In the genomic region with DNA sequence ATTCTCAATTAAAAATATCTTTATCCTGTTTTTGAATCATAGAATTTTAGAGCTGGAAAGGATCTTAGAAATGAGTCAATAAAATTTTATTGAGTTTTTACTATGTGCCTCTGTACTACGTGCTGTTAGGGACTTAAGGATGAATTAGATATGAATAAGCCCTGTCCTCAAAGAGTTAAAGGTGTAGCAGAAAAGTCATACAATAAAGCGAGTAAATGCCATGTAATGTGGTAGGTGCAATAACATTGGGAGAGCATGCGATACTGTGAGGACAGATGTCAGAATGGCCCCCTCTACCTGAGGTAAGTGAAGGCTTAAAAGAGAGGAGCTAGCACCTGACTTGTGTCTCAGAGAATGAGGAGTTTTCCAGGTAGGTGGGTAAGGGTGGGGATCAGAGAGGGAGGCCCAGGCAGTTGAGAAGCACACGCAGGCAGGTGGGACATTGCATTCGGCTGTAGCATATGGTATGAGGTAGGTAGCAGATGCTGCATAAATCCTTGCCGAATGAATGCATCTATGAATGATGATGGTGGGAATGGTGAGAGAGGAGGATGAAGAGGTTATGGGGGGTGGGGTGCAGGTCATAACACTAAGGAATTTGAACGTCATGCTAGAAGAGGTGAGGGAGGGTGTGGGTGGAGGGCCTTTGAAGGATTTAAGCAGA, we compare ENCODE assay signal across 12 cellular contexts. TPM values are rescaled to one million over a fixed set of nuclear protein-coding genes. Genes with fewer than 3 reads are reported as not detected.
A peak's percentile ranks its signal among the peaks of the same experiment; 100 is the strongest.
DNase-seq lines count a peak whose midpoint lies in the region; ATAC-seq, FAIRE-seq and TF ChIP-seq lines count a peak whose summit lies in the region.
"Had no signal": no experiment of that assay in that cellular context is flagged by ENCODE, and none has a peak within 500 bp of the region (broad histone marks: within the 10 kb centered on the region; RNA-seq: fewer than 3 reads in every experiment).

No MANE protein-coding gene starts in this region.

- TF ChIP-seq EP300 in K562 (IDR thresholded peaks at IDR 0.05; ENCODE audit: low read length) = no peak

- H4K20me1 ChIP-seq in HCT116 (ENCODE audit: insufficient read depth) (no peaks in the 10 kb centered on the region), K562 (replicated peaks; ENCODE audit: control insufficient read depth, insufficient read depth, low read length) (no peaks in the 10 kb centered on the region), Karpas-422 (ENCODE audit: insufficient read depth, low read depth, low read length) (no peaks in the 10 kb centered on the region)

- no peak overlapping the region for H2BK12ac ChIP-seq in neuronal stem cell (ENCODE audit: low read length)

- H2AFZ ChIP-seq in HCT116 (ENCODE audit: low read depth, low read length, poor library complexity, severe bottlenecking) = peak overlapping the region; percentile 75
- H2AFZ ChIP-seq in K562 (ENCODE audit: low read depth, low read length) = no peak overlapping the region; the same call in 1 of the 2 replicates
- peak overlapping the region; percentile 64 for H2AFZ ChIP-seq in neuronal stem cell (ENCODE audit: low read length)
- no peak overlapping the region for H2AFZ ChIP-seq in Karpas-422 (ENCODE audit: low read length)

- H3K36me3 ChIP-seq in HCT116 (ENCODE audit: control insufficient read depth in 1 of 2, insufficient read depth in 2 of 2, low read length in 2 of 2) (no peaks in the 10 kb centered on the region), K562 (ENCODE audit: control insufficient read depth, insufficient read depth, low read length) (no peaks in the 10 kb centered on the region), neuronal stem cell (replicated peaks in 1 of 2; ENCODE audit: control insufficient read depth in 2 of 2, insufficient read depth in 2 of 2, low read length in 2 of 2) (no peaks in the 10 kb centered on the region), Karpas-422 (ENCODE audit: insufficient read depth, low read length) (no peaks in the 10 kb centered on the region)
- H3K36me3 ChIP-seq: cardiac muscle cell, left lung had no signal

- no peaks in the 10 kb centered on the region for H3K9me3 ChIP-seq in HCT116 (ENCODE audit: control insufficient read depth in 1 of 2, insufficient read depth in 1 of 2, low read depth in 1 of 2, low read length in 2 of 2)
- H3K9me3 ChIP-seq in K562 (replicated peaks; ENCODE audit: control insufficient read depth, insufficient read depth, low read depth, low read length) = no peaks in the 10 kb centered on the region
- peaks cover 0 to 2% of the 10 kb centered on the region in 2 donors for H3K9me3 ChIP-seq in neuronal stem cell (replicated peaks in 1 of 2; ENCODE audit: control insufficient read depth in 2 of 2, insufficient read depth in 1 of 2, low read depth in 1 of 2, low read length in 2 of 2)
- no peaks in the 10 kb centered on the region for H3K9me3 ChIP-seq in Karpas-422 (ENCODE audit: low read length)
- H3K9me3 ChIP-seq: left lung had no signal

- H3K9ac ChIP-seq in HCT116 (ENCODE audit: low read length) (no peak overlapping the region), K562 (ENCODE audit: insufficient read depth in 1 of 2, low read depth in 2 of 2, low read length in 2 of 2) (no peak overlapping the region), neuronal stem cell (ENCODE audit: low read depth, low read length, poor library complexity) (no peak overlapping the region), Karpas-422 (ENCODE audit: low read length) (no peak overlapping the region)

- H2BK120ac ChIP-seq in neuronal stem cell (ENCODE audit: low read depth, low read length) = no peak overlapping the region

- RAD21 ChIA-PET in HCT116 (lab: Charles Lee; ENCODE audit: low non-redundant PET in 1 of 2, low total read pairs in 2 of 2, uncharacterized antibody in 2 of 2, unreplicated experiment in 2 of 2) = no interaction called here

- no peak overlapping the region for H3K14ac ChIP-seq in neuronal stem cell (ENCODE audit: low read length)

- TF ChIP-seq POLR2A in HCT116 (IDR thresholded peaks at IDR 0.05; ENCODE audit: borderline replicate concordance, extremely low read depth, insufficient read depth, insufficient read length) = no peak
- TF ChIP-seq POLR2A in K562 (conservative IDR thresholded peaks at IDR 0.05) = no peak

- WGBS in K562 (ENCODE audit: insufficient coverage, low coverage, missing lambda C conversion rate) = 40% methylated on average over 7 of the region's 7 CpGs
- WGBS in neuronal stem cell (ENCODE audit: extremely low coverage in 2 of 2, insufficient read length in 2 of 2, insufficient replicate concordance in 1 of 2), 2 donors = no CpG with 5 or more reads among the region's 7 CpGs

- H3K9me1 ChIP-seq in K562 (ENCODE audit: control insufficient read depth, insufficient read depth, low read length) = no peaks in the 10 kb centered on the region

- no peak overlapping the region for H2BK5ac ChIP-seq in neuronal stem cell (ENCODE audit: low read length)

- H2BK15ac ChIP-seq in neuronal stem cell (ENCODE audit: low read length) = no peak overlapping the region

- TF ChIP-seq CTCF in HCT116 (IDR thresholded peaks at IDR 0.05 in 2 of 3, conservative IDR thresholded peaks at IDR 0.05 in 1 of 3; ENCODE audit: borderline replicate concordance in 1 of 3, insufficient read depth in 1 of 3, low read depth in 2 of 3, low read length in 2 of 3) (no peak), K562 (IDR thresholded peaks at IDR 0.05 in 2 of 3, conservative IDR thresholded peaks at IDR 0.05 in 1 of 3; ENCODE audit: insufficient read depth in 2 of 3, low read depth in 1 of 3, low read length in 3 of 3) (no peak)

- H2AK5ac ChIP-seq in neuronal stem cell (ENCODE audit: low read depth, low read length) = no peak overlapping the region

- TF ChIP-seq RAD21 in HCT116 (IDR thresholded peaks at IDR 0.05; ENCODE audit: low read depth) = no peak
- TF ChIP-seq RAD21 in K562 (CRISPR knock-in tag; conservative IDR thresholded peaks at IDR 0.05 in 1 of 2, IDR thresholded peaks at IDR 0.05 in 1 of 2) = no peak

- H3K9me2 ChIP-seq in HCT116 (ENCODE audit: insufficient read depth) = no peaks in the 10 kb centered on the region
- H3K9me2 ChIP-seq in Karpas-422 (replicated peaks; ENCODE audit: insufficient read depth, low read length) = no peaks in the 10 kb centered on the region

- CTCF ChIA-PET in HCT116 (lab: Charles Lee) (interaction anchor here (1.9 kb wide), 1 partner anchor 103 kb away, joined by 7 read pairs; no protein-coding TSS in a partner anchor), K562 (lab: Yijun Ruan, JAX; ENCODE audit: low intra/inter-chr PET ratio) (interaction anchor here (0.6 to 7.9 kb wide), 13 partner anchors 61 to 447 kb away, joined by 3 to 227 read pairs (median 6); a partner anchor contains a TSS)

- no peaks in the 10 kb centered on the region for H3K79me2 ChIP-seq in HCT116 (ENCODE audit: insufficient read depth, low read length)
- H3K79me2 ChIP-seq in K562 (ENCODE audit: control insufficient read depth, insufficient read depth, low read length) = no peaks in the 10 kb centered on the region
- no peaks in the 10 kb centered on the region for H3K79me2 ChIP-seq in Karpas-422 (ENCODE audit: low read length)

- H3K27me3 ChIP-seq in HCT116 (ENCODE audit: insufficient read depth, low read length) = no peaks in the 10 kb centered on the region
- no peaks in the 10 kb centered on the region for H3K27me3 ChIP-seq in K562 (ENCODE audit: control insufficient read depth in 2 of 2, insufficient read depth in 2 of 2, low read length in 2 of 2)
- peaks cover 0 to 40% (median 0%) of the 10 kb centered on the region in 3 experiments for H3K27me3 ChIP-seq in neuronal stem cell (ENCODE audit: control insufficient read depth in 3 of 3, insufficient read depth in 3 of 3, low read depth in 1 of 3, low read length in 3 of 3)
- no peaks in the 10 kb centered on the region for H3K27me3 ChIP-seq in Karpas-422 (ENCODE audit: low read length)
- H3K27me3 ChIP-seq: left lung had no signal

- peaks cover 0 to 7% of the 10 kb centered on the region in 2 experiments; a peak in 2 of 4 replicates for H3K4me1 ChIP-seq in HCT116 (ENCODE audit: control insufficient read depth in 1 of 2, insufficient read depth in 2 of 2, low read length in 2 of 2)
- H3K4me1 ChIP-seq in K562 (replicated peaks in 1 of 2; ENCODE audit: control insufficient read depth in 2 of 2, insufficient read depth in 2 of 2, low read length in 2 of 2) = peaks cover 0 to 8% of the 10 kb centered on the region in 2 experiments; a peak in 3 of 5 replicates
- peaks cover 5 to 8% of the 10 kb centered on the region in 2 donors for H3K4me1 ChIP-seq in neuronal stem cell (ENCODE audit: control insufficient read depth in 2 of 2, insufficient read depth in 1 of 2, low read depth in 1 of 2, low read length in 2 of 2)
- peaks cover 4% of the 10 kb centered on the region for H3K4me1 ChIP-seq in Karpas-422 (ENCODE audit: low read length)

- H4K91ac ChIP-seq in neuronal stem cell (ENCODE audit: low read depth, low read length, poor library complexity) = no peak overlapping the region

- H3K4me3 ChIP-seq in HCT116 (replicated peaks in 1 of 2; ENCODE audit: low read depth in 1 of 2, low read length in 2 of 2) (no peak overlapping the region), K562 (no peak overlapping the region), neuronal stem cell (ENCODE audit: low read length in 2 of 2) (no peak overlapping the region), Karpas-422 (ENCODE audit: low read length) (no peak overlapping the region)
- H3K4me3 ChIP-seq: cardiac muscle cell, left lung had no signal

- in situ Hi-C loops in K562 (cut with MboI) = loop anchor here (5.0 kb wide), 1 partner anchor 79 kb away; no protein-coding TSS in a partner anchor

- H3K27ac ChIP-seq in HCT116 (ENCODE audit: low read depth, low read length) = no peak overlapping the region
- no peak overlapping the region for H3K27ac ChIP-seq in K562 (ENCODE audit: extremely low read depth, low read depth, low read length)
- no peak overlapping the region for H3K27ac ChIP-seq in neuronal stem cell (replicated peaks; ENCODE audit: low read length)
- H3K27ac ChIP-seq in Karpas-422 (ENCODE audit: low read length) = no peak overlapping the region
- H3K27ac ChIP-seq: C4-2B, cardiac muscle cell, left lung had no signal

- DNase-seq in HCT116 (ENCODE audit: low read depth, low spot score) (no peak), NCI-H2171 treated with DMSO at 0.1 percent for 48 hours (lab: John Stamatoyannopoulos, UW) (peak; percentile 71), K562 (ENCODE audit: extremely low read depth in 1 of 4, low spot score in 3 of 4) (no peak), neuronal stem cell (ENCODE audit: low spot score) (no peak), Karpas-422 (no peak), Ammon's horn (ENCODE audit: low spot score) (no peak)
- DNase-seq: activated gamma-delta T cell, cortex of kidney had no signal

- no peak overlapping the region for H3K18ac ChIP-seq in neuronal stem cell (ENCODE audit: low read length)

- no peaks in the 10 kb centered on the region for H3K79me1 ChIP-seq in neuronal stem cell (ENCODE audit: low read depth, low read length)

- intact Hi-C loops in HCT116 (cut with micrococcal nuclease) (loop anchor here (1.0 kb wide), 4 partner anchors 60 to 147 kb away; a partner anchor contains a TSS), K562 (cut with micrococcal nuclease) (loop anchor here (1.0 to 2.0 kb wide), 4 partner anchors 75 to 323 kb away; no protein-coding TSS in a partner anchor)

- peak overlapping the region; percentile 46; the same call in 1 of the 2 replicates for H3K4me2 ChIP-seq in HCT116 (ENCODE audit: low read length)
- peak overlapping the region; percentile 39; the same call in 1 of the 2 replicates for H3K4me2 ChIP-seq in K562 (ENCODE audit: insufficient read depth, low read length)
- no peak overlapping the region for H3K4me2 ChIP-seq in neuronal stem cell (ENCODE audit: insufficient read depth, low read length, poor library complexity, severe bottlenecking)
- H3K4me2 ChIP-seq in Karpas-422 (ENCODE audit: low read depth, low read length, poor library complexity, severe bottlenecking) = no peak overlapping the region

- BruUV-seq in HCT116 (replicated peaks; lab: Mats Ljungman, UMichigan) = no TSS peak
- no TSS peak for BruUV-seq in K562 (replicated peaks; lab: Mats Ljungman, UMichigan)

- ATAC-seq in HCT116 (no peak), K562 (no peak), HG03045 (IDR thresholded peaks at IDR 0.05; ENCODE audit: unreplicated experiment) (no peak)

- FAIRE-seq in K562 (lab: Jason Lieb, UNC) = no peak

- POLR2A ChIA-PET in HCT116 (lab: Charles Lee) (no interaction called here), K562 (lab: Yijun Ruan, JAX) (interaction anchor here (1.0 kb wide), 1 partner anchor 72 kb away, joined by 5 read pairs; no protein-coding TSS in a partner anchor)

- no peak overlapping the region for H4K8ac ChIP-seq in neuronal stem cell (ENCODE audit: low read depth, low read length)

- H3K4ac ChIP-seq in neuronal stem cell (ENCODE audit: low read length) = no peak overlapping the region

- no peak overlapping the region for H3K23ac ChIP-seq in neuronal stem cell (ENCODE audit: low read depth, low read length, poor library complexity)

RNA-seq across cellular contexts. Expression of a gene that starts 35.4 kb away (rescaled TPM):
- total RNA-seq in HCT116 (2021; ENCODE audit: unreplicated experiment) (9.1 TPM), K562 (2014; rRNA removed) (21.3 and 32.6 TPM in 2 replicates), K562 (2014; rRNA removed; fragmentation: Illumina TruSeq; extraction: Trizol) (28.5 and 32.8 TPM in 2 replicates), K562 (2015; rRNA removed; fragmentation: Illumina TruSeq; extraction: Trizol) (33.6 and 33.9 TPM in 2 replicates), K562 (2021) (20.8 and 21.4 TPM in 2 replicates)
- polyA plus RNA-seq in HCT116 (2012) = 9.6 and 10.1 TPM in 2 replicates
- 4.7 and 8.2 TPM in 2 replicates for total RNA-seq in K562 (2011; cell fraction: chromatin; rRNA removed; ENCODE audit: low replicate concordance)
- 3.4 and 5.2 TPM in 2 replicates for total RNA-seq in K562 (2011; cell fraction: nucleolus; rRNA removed)
- 5.9 and 8.9 TPM in 2 replicates for total RNA-seq in K562 (2011; cell fraction: nucleoplasm; rRNA removed)
- polyA plus RNA-seq in K562 (2011; rRNA removed) (38.5 and 53.7 TPM in 2 replicates), K562 (2014; fragmentation: Illumina TruSeq; extraction: Trizol) (35.2 and 37.0 TPM in 2 replicates), K562 (2014; fragmentation: Nextera tagmentation; extraction: Ambion mirVana) (10 to 100 TPM in 1 of 2 experiments, 1 to 10 TPM in 1; 8.3 to 12.4 TPM), K562 (2014; rRNA removed) (31.9 and 32.8 TPM in 2 replicates)
- polyA plus RNA-seq in K562 (2011; cell fraction: cytosol; rRNA removed) = 25.6 and 40.5 TPM in 2 replicates
- polyA plus RNA-seq in K562 (2011; cell fraction: nucleus; rRNA removed) = 21.0 and 23.6 TPM in 2 replicates
- 19.0 and 20.4 TPM in 2 replicates for polyA plus RNA-seq in K562 (2012)
- polyA minus RNA-seq in K562 (2011; rRNA and poly(A)+ RNA removed) = 12.0 and 19.2 TPM in 2 replicates
- 3.4 and 18.2 TPM in 2 replicates for polyA minus RNA-seq in K562 (2011; cell fraction: cytosol; rRNA and poly(A)+ RNA removed)
- 6.5 and 7.6 TPM in 2 replicates for polyA minus RNA-seq in K562 (2011; cell fraction: nucleus; rRNA and poly(A)+ RNA removed)
- polyA plus RNA-seq in neuronal stem cell (2013, experiment 1 of 2) = 4.0 TPM
- 4.3 TPM for polyA plus RNA-seq in neuronal stem cell (2013, experiment 2 of 2)
- 13.1 and 36.3 TPM in 2 replicates for total RNA-seq in Karpas-422 (2014; rRNA removed; shearing (Covaris generic); ENCODE audit: low replicate concordance)

RNA-seq across cellular contexts. Expression of a gene that starts 59.4 kb away (rescaled TPM):
- total RNA-seq in HCT116 (2021; ENCODE audit: unreplicated experiment) (82.7 TPM), K562 (2014; rRNA removed) (42.0 and 60.5 TPM in 2 replicates), K562 (2014; rRNA removed; fragmentation: Illumina TruSeq; extraction: Trizol) (46.6 and 47.7 TPM in 2 replicates), K562 (2015; rRNA removed; fragmentation: Illumina TruSeq; extraction: Trizol) (39.8 and 40.2 TPM in 2 replicates), K562 (2021) (93.7 and 108 TPM in 2 replicates)
- polyA plus RNA-seq in HCT116 (2012) = 75.8 and 86.4 TPM in 2 replicates
- total RNA-seq in K562 (2011; cell fraction: chromatin; rRNA removed; ENCODE audit: low replicate concordance) = 89.2 and 157 TPM in 2 replicates
- total RNA-seq in K562 (2011; cell fraction: nucleolus; rRNA removed) = 72.6 and 88.1 TPM in 2 replicates
- total RNA-seq in K562 (2011; cell fraction: nucleoplasm; rRNA removed) = 93.3 and 110 TPM in 2 replicates
- polyA plus RNA-seq in K562 (2011; rRNA removed) (87.2 and 94.7 TPM in 2 replicates), K562 (2014; fragmentation: Illumina TruSeq; extraction: Trizol) (86.4 and 89.3 TPM in 2 replicates), K562 (2014; fragmentation: Nextera tagmentation; extraction: Ambion mirVana) (10 to 100 TPM; 20.4 to 24.1 TPM), K562 (2014; rRNA removed) (62.5 and 64.5 TPM in 2 replicates)
- 115 and 117 TPM in 2 replicates for polyA plus RNA-seq in K562 (2011; cell fraction: cytosol; rRNA removed)
- polyA plus RNA-seq in K562 (2011; cell fraction: nucleus; rRNA removed) = 128 and 133 TPM in 2 replicates
- 83.4 and 116 TPM in 2 replicates for polyA plus RNA-seq in K562 (2012)
- polyA minus RNA-seq in K562 (2011; rRNA and poly(A)+ RNA removed) = 102 and 145 TPM in 2 replicates
- 85.8 and 88.5 TPM in 2 replicates for polyA minus RNA-seq in K562 (2011; cell fraction: cytosol; rRNA and poly(A)+ RNA removed)
- 40.9 and 69.2 TPM in 2 replicates for polyA minus RNA-seq in K562 (2011; cell fraction: nucleus; rRNA and poly(A)+ RNA removed)
- 72.5 TPM for polyA plus RNA-seq in neuronal stem cell (2013, experiment 1 of 2)
- 71.9 TPM for polyA plus RNA-seq in neuronal stem cell (2013, experiment 2 of 2)
- 10.9 and 14.2 TPM in 2 replicates for total RNA-seq in Karpas-422 (2014; rRNA removed; shearing (Covaris generic); ENCODE audit: low replicate concordance)

Comparison
In these comparisons a context has a peak if more than half of its experiments do, and no peak if none do; other contexts are left out.
1. H2AFZ ChIP-seq: peak in HCT116 (single experiment) and neuronal stem cell (single experiment); none in K562 (single experiment) and Karpas-422 (single experiment).
2. H3K4me2 ChIP-seq: peak in HCT116 (single experiment) and K562 (single experiment); none in neuronal stem cell (single experiment) and Karpas-422 (single experiment).